16 cellular contexts compared by ENCODE assay signal in genomic region chr18:27793013-27793412, GRCh38.
"Had no signal": no experiment of that assay in that cellular context is flagged by ENCODE, and none has a peak within 500 bp of the region (broad histone marks: within the 10 kb centered on the region; RNA-seq: fewer than 3 reads in every experiment).

No MANE protein-coding gene starts in this region.

- H3K27ac Mint-ChIP-seq: stimulated activated naive CD8-positive, alpha-beta T cell treated with anti-CD3 and anti-CD28 coated beads, Interleukin-15, amount 100 ng/mL, for 72 hours had no signal

- H3K4me3 Mint-ChIP-seq: neural crest cell; stimulated activated naive CD8-positive, alpha-beta T cell treated with anti-CD3 and anti-CD28 coated beads, Interleukin-15, amount 100 ng/mL, for 72 hours had no signal

- H3K9me3 ChIP-seq: ovary, sigmoid colon had no signal

- H3K27ac ChIP-seq: cardiac muscle cell, ovary, sigmoid colon had no signal

- H3K9me3 Mint-ChIP-seq: neural crest cell; stimulated activated naive CD8-positive, alpha-beta T cell treated with anti-CD3 and anti-CD28 coated beads, Interleukin-15, amount 100 ng/mL, for 72 hours had no signal

- ATAC-seq: esophagus mucosa; stimulated activated naive CD8-positive, alpha-beta T cell treated with anti-CD3 and anti-CD28 coated beads, Interleukin-15, amount 100 ng/mL, for 72 hours had no signal

- DNase-seq: activated CD4-positive, alpha-beta T cell treated with anti-CD3 and anti-CD28 coated beads for 1 hour; activated CD4-positive, alpha-beta T cell treated with anti-CD3 and anti-CD28 coated beads, Interleukin-2, amount 50 U/mL, for 48 hours; activated effector memory CD4-positive, alpha-beta T cell treated with Interleukin-2 at 50 U/mL for 16 hours; activated naive CD4-positive, alpha-beta T cell treated with anti-CD3 and anti-CD28 coated beads, Interleukin-2, amount 50 U/mL, for 16 hours; activated T-cell treated with anti-CD3 and anti-CD28 coated beads, Interleukin-2, amount 50 U/mL, for 1 hour; islet precursor cell; midbrain; ovary; sigmoid colon; stimulated activated CD4-positive, alpha-beta T cell treated with anti-CD3 and anti-CD28 coated beads, Interleukin-1b, Interleukin-23, amount 100 ng/mL, for 48 hours; stimulated activated naive CD8-positive, alpha-beta T cell treated with anti-CD3 and anti-CD28 coated beads, Interleukin-15, amount 100 ng/mL, for 72 hours; T1000 had no signal

- H3K4me1 Mint-ChIP-seq: stimulated activated naive CD8-positive, alpha-beta T cell treated with anti-CD3 and anti-CD28 coated beads, Interleukin-15, amount 100 ng/mL, for 72 hours had no signal

- H3K36me3 ChIP-seq: cardiac muscle cell, ovary, sigmoid colon had no signal

- H3K4me3 ChIP-seq: cardiac muscle cell, lung, ovary, sigmoid colon had no signal

- H3K27me3 Mint-ChIP-seq: stimulated activated naive CD8-positive, alpha-beta T cell treated with anti-CD3 and anti-CD28 coated beads, Interleukin-15, amount 100 ng/mL, for 72 hours had no signal

- H3K27me3 ChIP-seq: cardiac muscle cell, ovary, sigmoid colon had no signal

- H3K4me1 ChIP-seq: sigmoid colon had no signal
